Comparison of ENCODE assay signal across 10 cellular contexts in genomic region chr1:204852854-204853253, GRCh38.
"Had no signal": no experiment of that assay in that cellular context is flagged by ENCODE, and none has a peak within 500 bp of the region (broad histone marks: within the 10 kb centered on the region; RNA-seq: fewer than 3 reads in every experiment).

No MANE protein-coding gene starts in this region.

- H3K36me3 ChIP-seq: HAP-1 had no signal

- H3K9me3 ChIP-seq: HAP-1 had no signal

- H3K4me3 ChIP-seq: GM23248, HAP-1 had no signal

- DNase-seq: GM23248, GOT3, H7, HFFc6, KBM-7 had no signal

- H3K27ac ChIP-seq: GM23248, HL-60, KMS-11 had no signal

- ATAC-seq: HCT116, HepG2 had no signal

- FAIRE-seq: HepG2 had no signal
